1 cellular context compared by ENCODE assay signal in the genomic region with DNA sequence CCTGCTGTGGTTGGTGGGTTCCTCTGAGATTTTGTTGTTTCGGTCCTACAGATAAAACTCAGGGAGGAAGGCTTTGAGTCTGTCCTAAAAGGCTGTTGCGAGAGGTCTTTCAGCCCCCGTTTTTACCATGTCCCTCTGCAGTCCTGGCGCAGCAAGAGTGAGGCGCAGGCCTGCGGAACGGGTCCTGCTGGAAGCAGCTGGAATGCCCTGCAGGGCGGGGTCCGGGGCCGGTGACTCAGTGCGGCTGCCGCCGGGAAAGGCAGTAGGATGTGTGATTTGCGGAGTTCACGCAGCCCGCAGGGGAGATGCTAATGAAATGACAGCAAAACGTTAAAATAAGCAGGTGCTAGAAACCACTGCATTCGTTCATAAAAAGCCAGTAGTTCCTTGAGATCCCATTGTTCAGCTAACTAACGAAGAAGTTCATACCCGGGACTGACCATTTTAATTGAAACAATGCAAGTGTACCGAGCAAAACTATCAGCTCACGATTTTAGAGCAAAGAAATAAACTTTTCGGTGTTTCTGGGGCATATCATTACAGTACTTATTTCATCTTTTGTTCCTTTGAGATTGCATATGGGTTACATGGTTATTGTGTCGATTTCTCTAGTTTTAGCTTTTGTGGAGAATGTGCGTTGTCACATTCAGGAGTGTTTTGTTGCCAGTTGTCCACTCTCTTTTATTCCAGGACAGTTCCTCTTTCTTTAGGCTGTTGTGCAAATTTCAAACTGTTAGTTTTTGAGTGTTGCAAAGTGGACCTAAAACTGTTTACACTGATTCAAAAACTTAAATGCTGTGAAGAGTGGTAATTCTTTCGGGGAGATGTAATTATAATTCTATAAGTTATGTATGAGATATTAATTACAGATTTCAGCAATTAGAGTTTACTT.
A peak's percentile ranks its signal among the peaks of the same experiment; 100 is the strongest.
TF ChIP-seq lines count a peak whose summit lies in the region.

No MANE protein-coding gene starts in this region.

TF ChIP-seq in A549, 52 proteins besides CTCF, POLR2A, EP300 and RAD21 (continued from another document):
- TF ChIP-seq KDM1A (IDR thresholded peaks at IDR 0.05; ENCODE audit: low read depth) (no peak), NR3C1 (IDR thresholded peaks at IDR 0.05) (no peak), RARB (CRISPR knock-in tag; IDR thresholded peaks at IDR 0.05) (no peak), KDM5A (IDR thresholded peaks at IDR 0.05) (peak; percentile 57; the same call in 1 of the 2 replicates), HOXB13 (CRISPR knock-in tag; IDR thresholded peaks at IDR 0.05; ENCODE audit: low read depth) (no peak), SREBF2 (IDR thresholded peaks at IDR 0.05) (no peak), CEBPB (IDR thresholded peaks at IDR 0.05) (no peak)
- TF ChIP-seq, protein P1, sequence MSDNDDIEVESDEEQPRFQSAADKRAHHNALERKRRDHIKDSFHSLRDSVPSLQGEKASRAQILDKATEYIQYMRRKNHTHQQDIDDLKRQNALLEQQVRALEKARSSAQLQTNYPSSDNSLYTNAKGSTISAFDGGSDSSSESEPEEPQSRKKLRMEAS (IDR thresholded peaks at IDR 0.05): peak; percentile 9
